Comparison of ENCODE assay signal across 11 cellular contexts in genomic region chr5:158874814-158875213, GRCh38.
A peak's percentile ranks its signal among the peaks of the same experiment; 100 is the strongest.
DNase-seq lines count a peak whose midpoint lies in the region; ATAC-seq, FAIRE-seq and TF ChIP-seq lines count a peak whose summit lies in the region.
"Had no signal": no experiment of that assay in that cellular context is flagged by ENCODE, and none has a peak within 500 bp of the region (broad histone marks: within the 10 kb centered on the region; RNA-seq: fewer than 3 reads in every experiment).

No MANE protein-coding gene starts in this region.

- H3K36me3 Mint-ChIP-seq in T-cell = no peaks in the 10 kb centered on the region

- H3K4me2 ChIP-seq in HepG2 (ENCODE audit: low read depth, low read length) = no peak overlapping the region
- peak overlapping the region; percentile 22 for H3K4me2 ChIP-seq in keratinocyte (ENCODE audit: control insufficient read depth, extremely low read depth, insufficient read depth, low read depth, low read length)

- peaks cover 0 to 2% (median 0%) of the 10 kb centered on the region in 4 donors for H3K27me3 ChIP-seq in liver (ENCODE audit: control insufficient read depth in 4 of 4, insufficient read depth in 4 of 4, low read length in 3 of 4)
- H3K27me3 ChIP-seq in HepG2 (ENCODE audit: control insufficient read depth in 1 of 2, insufficient read depth in 2 of 2, low read length in 2 of 2) = 0 out of 5 replicates have a peak, but pooled peaks cover 0 to 2% of the 10 kb centered on the region in 2 experiments
- no peaks in the 10 kb centered on the region for H3K27me3 ChIP-seq in keratinocyte (ENCODE audit: control insufficient read depth, extremely low read depth, insufficient read depth, low read length)
- no peaks in the 10 kb centered on the region for H3K27me3 ChIP-seq in vagina
- H3K27me3 ChIP-seq: upper lobe of left lung had no signal

- H3K9me3 ChIP-seq in liver (ENCODE audit: control insufficient read depth in 4 of 4, low read length in 3 of 4) = no peaks in the 10 kb centered on the region
- H3K9me3 ChIP-seq in HepG2 (ENCODE audit: low read length) = no peaks in the 10 kb centered on the region
- H3K9me3 ChIP-seq in keratinocyte (ENCODE audit: control insufficient read depth, low read depth, low read length) = no peaks in the 10 kb centered on the region
- no peaks in the 10 kb centered on the region for H3K9me3 ChIP-seq in vagina
- H3K9me3 ChIP-seq: upper lobe of left lung had no signal

- no peak for TF ChIP-seq RAD21 in liver (IDR thresholded peaks at IDR 0.05)
- TF ChIP-seq RAD21 in HepG2 (CRISPR knock-in tag; IDR thresholded peaks at IDR 0.05) = no peak

- in situ Hi-C loops in HepG2 (cut with HindIII; ENCODE audit: extremely low pct_ligation_motif_present, low pct_unique_long_range_greater_than_20kb) = no loop called here

- H3K27ac Mint-ChIP-seq in T-cell = peak overlapping the region in 1 of 2 donors; percentile 91

- H3K4me3 ChIP-seq in liver (ENCODE audit: low read depth in 1 of 3, low read length in 3 of 3) = no peak overlapping the region
- H3K4me3 ChIP-seq in HepG2 (replicated peaks in 1 of 3; ENCODE audit: insufficient read depth in 1 of 3, low read depth in 2 of 3, low read length in 3 of 3) = no peak overlapping the region
- H3K4me3 ChIP-seq in keratinocyte (ENCODE audit: control insufficient read depth in 2 of 3, extremely low read depth in 1 of 3, insufficient read depth in 2 of 3, low read depth in 1 of 3, low read length in 3 of 3) = no peak overlapping the region
- peak overlapping the region; percentile 12 to 19 for H3K4me3 ChIP-seq in vagina
- H3K4me3 ChIP-seq: cardiac muscle cell had no signal

- H2AFZ ChIP-seq in HepG2 (ENCODE audit: low read length) (no peak overlapping the region), keratinocyte (ENCODE audit: control insufficient read depth, low read length) (peak overlapping the region; percentile 51)

- no peak for TF ChIP-seq CTCF in liver (IDR thresholded peaks at IDR 0.05; ENCODE audit: low read depth, low read length, missing input control)
- TF ChIP-seq CTCF in HepG2 (CRISPR knock-in tag; IDR thresholded peaks at IDR 0.05) = no peak
- no peak for TF ChIP-seq CTCF in keratinocyte (optimal IDR thresholded peaks at IDR 0.05 in 1 of 3, IDR thresholded peaks at IDR 0.05 in 1 of 3, conservative IDR thresholded peaks at IDR 0.05 in 1 of 3; ENCODE audit: extremely low read depth in 1 of 3, insufficient read depth in 2 of 3, low read length in 3 of 3)
- no peak for TF ChIP-seq CTCF in vagina (IDR thresholded peaks at IDR 0.05)

- no peak for TF ChIP-seq POLR2A in HepG2 (IDR thresholded peaks at IDR 0.05; ENCODE audit: insufficient read depth in 1 of 2, low read depth in 2 of 2, low read length in 2 of 2)
- no peak for TF ChIP-seq POLR2A in vagina (IDR thresholded peaks at IDR 0.05)

- H3K27me3 Mint-ChIP-seq in T-cell = peaks cover 0 to 4% of the 10 kb centered on the region in 2 donors

- no peaks in the 10 kb centered on the region for H3K36me3 ChIP-seq in liver (ENCODE audit: control insufficient read depth in 4 of 4, insufficient read depth in 3 of 4, low read depth in 1 of 4, low read length in 3 of 4)
- no peaks in the 10 kb centered on the region for H3K36me3 ChIP-seq in HepG2 (replicated peaks in 1 of 2; ENCODE audit: control insufficient read depth in 1 of 2, insufficient read depth in 2 of 2, low read length in 2 of 2)
- no peaks in the 10 kb centered on the region for H3K36me3 ChIP-seq in keratinocyte (ENCODE audit: control insufficient read depth in 2 of 2, extremely low read depth in 1 of 2, insufficient read depth in 2 of 2, low read length in 2 of 2)
- H3K36me3 ChIP-seq in vagina = no peaks in the 10 kb centered on the region
- H3K36me3 ChIP-seq: cardiac muscle cell, upper lobe of left lung had no signal

- no peaks in the 10 kb centered on the region for H3K9me3 Mint-ChIP-seq in T-cell

- peaks cover 19 to 26% (median 23%) of the 10 kb centered on the region in 3 donors for H3K4me1 Mint-ChIP-seq in T-cell

- H3K9ac ChIP-seq in liver (ENCODE audit: low read depth in 1 of 2, low read length in 2 of 2) (no peak overlapping the region), HepG2 (ENCODE audit: insufficient read depth, low read depth, low read length) (no peak overlapping the region), keratinocyte (ENCODE audit: control insufficient read depth, extremely low read depth, insufficient read depth, low read length) (no peak overlapping the region)

- BruUV-seq in HepG2 (replicated peaks; lab: Mats Ljungman, UMichigan) = no TSS peak

- H4K20me1 ChIP-seq in HepG2 (ENCODE audit: insufficient read depth, low read length) (no peaks in the 10 kb centered on the region), keratinocyte (ENCODE audit: control insufficient read depth, extremely low read depth, insufficient read depth, low read length) (no peaks in the 10 kb centered on the region)

- H3K4me3 Mint-ChIP-seq in T-cell = peak overlapping the region; percentile 74 to 82 (median 76)

- H3K4me1 ChIP-seq in liver (ENCODE audit: control insufficient read depth in 4 of 4, insufficient read depth in 4 of 4, low read length in 3 of 4) (peaks cover 0 to 5% (median 2%) of the 10 kb centered on the region in 4 donors), HepG2 (ENCODE audit: insufficient read depth, low read length) (no peaks in the 10 kb centered on the region), keratinocyte (ENCODE audit: control insufficient read depth, extremely low read depth, insufficient read depth, low read length) (no peaks in the 10 kb centered on the region), vagina (peaks cover 29% of the 10 kb centered on the region)
- H3K4me1 ChIP-seq: upper lobe of left lung had no signal

- dilution Hi-C loops in keratinocyte (cut with MboI; ENCODE audit: extremely low pct_ligation_motif_present, low sequenced_read_pairs) = no loop called here

- H3K27ac ChIP-seq in liver (ENCODE audit: low read depth in 1 of 2, low read length in 2 of 2) (peak overlapping the region; percentile 37 to 46), HepG2 (ENCODE audit: extremely low read length, insufficient read depth, low read length) (no peak overlapping the region), keratinocyte (ENCODE audit: control insufficient read depth, insufficient read depth, low read length) (no peak overlapping the region), vagina (peak overlapping the region; percentile 13)
- H3K27ac ChIP-seq: cardiac muscle cell had no signal

- CTCF ChIA-PET in HepG2 (lab: Yijun Ruan, JAX; ENCODE audit: low intra/inter-chr PET ratio, low total read pairs) (no interaction called here), T-cell (lab: Charles Lee) (no interaction called here)

- no peaks in the 10 kb centered on the region for H3K9me1 ChIP-seq in keratinocyte (ENCODE audit: control insufficient read depth, extremely low read depth, insufficient read depth, low read length)

- intact Hi-C loops in HepG2 (cut with micrococcal nuclease; ENCODE audit: unreplicated experiment) = no loop called here
- intact Hi-C loops in vagina (cut with DNase I) = no loop called here

- POLR2A ChIA-PET in HepG2 (lab: Yijun Ruan, JAX) (no interaction called here), T-cell (lab: Charles Lee) (no interaction called here)

- ATAC-seq in HepG2 = no peak
- no peak for ATAC-seq in T-cell (replicated peaks in 1 of 4)
- ATAC-seq in GM21381 (IDR thresholded peaks at IDR 0.05; ENCODE audit: unreplicated experiment) = no peak

- DNase-seq in HepG2 (ENCODE audit: low spot score) = no peak
- DNase-seq in T-cell = no peak
- no peak for DNase-seq in keratinocyte (ENCODE audit: low read depth, low spot score)
- no peak for DNase-seq in vagina (ENCODE audit: extremely low spot score in 2 of 2)
- no peak for DNase-seq in NCI-H748 treated with DMSO at 0.1 percent for 48 hours (lab: John Stamatoyannopoulos, UW)
- DNase-seq in AG20443 (ENCODE audit: low spot score) = no peak
- DNase-seq: foreskin melanocyte, upper lobe of left lung had no signal

- no peaks in the 10 kb centered on the region for H3K79me2 ChIP-seq in HepG2 (ENCODE audit: insufficient read depth, low read length)
- H3K79me2 ChIP-seq in keratinocyte (ENCODE audit: control insufficient read depth, insufficient read depth, low read length) = no peaks in the 10 kb centered on the region

- TF ChIP-seq EP300 in HepG2 (IDR thresholded peaks at IDR 0.05; ENCODE audit: low read depth in 2 of 2, low read length in 2 of 2) = no peak
- no peak for TF ChIP-seq EP300 in HepG2 (CRISPR knock-in tag; IDR thresholded peaks at IDR 0.05; ENCODE audit: borderline replicate concordance)

- FAIRE-seq in HepG2 (lab: Jason Lieb, UNC) (no peak), keratinocyte (lab: Jason Lieb, UNC) (no peak)

TF ChIP-seq in HepG2, 621 proteins besides CTCF, POLR2A, EP300 and RAD21:
- no peak for TF ChIP-seq PLSCR1 (CRISPR knock-in tag; IDR thresholded peaks at IDR 0.05; ENCODE audit: borderline replicate concordance)
- TF ChIP-seq CAMTA2 (CRISPR knock-in tag; IDR thresholded peaks at IDR 0.05; ENCODE audit: borderline replicate concordance) = no peak
- TF ChIP-seq DBP (CRISPR knock-in tag; IDR thresholded peaks at IDR 0.05; ENCODE audit: not compliant biosample characterization) = no peak

Comparison
In these comparisons a context has a peak if more than half of its experiments do, and no peak if none do; other contexts are left out.
1. H3K27ac ChIP-seq: peak in liver (2 of 2) and vagina (single experiment); none in HepG2 (single experiment) and keratinocyte (single experiment).
2. H3K4me3 ChIP-seq: peak in vagina (2 of 2); none in liver (0 of 3), HepG2 (0 of 3) and keratinocyte (0 of 3).